ENCODE assay signal across 8 cellular contexts in the genomic region with DNA sequence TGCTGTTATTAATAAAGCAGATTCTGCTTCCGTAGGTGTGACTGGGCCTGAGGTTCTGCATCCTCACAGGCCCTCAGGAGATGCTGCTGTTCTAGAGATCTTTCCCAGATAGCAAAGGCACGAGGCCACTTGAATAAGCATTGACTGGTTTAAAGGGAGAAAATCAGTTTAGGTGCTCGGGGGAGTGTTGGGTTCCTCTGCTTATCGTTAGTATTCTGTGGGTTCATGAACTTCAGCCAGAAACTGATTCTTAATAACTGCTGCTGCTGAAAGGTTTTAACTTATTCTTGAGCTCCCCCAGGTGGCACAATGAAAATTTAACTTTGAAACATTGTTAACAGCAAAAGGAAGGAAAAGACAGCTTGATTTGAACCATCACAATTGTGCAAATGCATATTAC. TPM values are rescaled to one million over a fixed set of nuclear protein-coding genes. Genes with fewer than 3 reads are reported as not detected.
A peak's percentile ranks its signal among the peaks of the same experiment; 100 is the strongest.
DNase-seq lines count a peak whose midpoint lies in the region; ATAC-seq and TF ChIP-seq lines count a peak whose summit lies in the region.

No MANE protein-coding gene starts in this region.

- no peak for TF ChIP-seq EP300 in stomach (IDR thresholded peaks at IDR 0.05)

- peaks cover 99% of the 10 kb centered on the region for H3K36me3 ChIP-seq in RWPE2 (ENCODE audit: low read depth)
- peaks cover 16 to 76% (median 62%) of the 10 kb centered on the region in 4 donors for H3K36me3 ChIP-seq in stomach

- H3K27ac ChIP-seq in RWPE2 (ENCODE audit: poor library complexity, severe bottlenecking) (no peak overlapping the region), foreskin keratinocyte (no peak overlapping the region), stomach (no peak overlapping the region), substantia nigra (ENCODE audit: low read depth, low read length, poor library complexity, severe bottlenecking) (no peak overlapping the region)

- H3K27me3 Mint-ChIP-seq in activated T-helper 1 cell treated with anti-CD3 and anti-CD28 coated beads, Interleukin-12 subunit alpha, Interleukin-12 subunit beta, Interleukin-2, Interleukin-4 antibody, amounts not matched to agents 30 ng/mL and 10 ng/mL and 1 ng/mL, durations not matched to agents 14 hours and 24 hours and 36 hours (ENCODE audit: insufficient read depth), result no peaks in the 10 kb centered on the region

- H3K4me3 Mint-ChIP-seq in activated T-helper 1 cell treated with anti-CD3 and anti-CD28 coated beads, Interleukin-12 subunit alpha, Interleukin-12 subunit beta, Interleukin-2, Interleukin-4 antibody, amounts not matched to agents 30 ng/mL and 10 ng/mL and 1 ng/mL, durations not matched to agents 14 hours and 24 hours and 36 hours, result no peak overlapping the region

- peaks cover 39% of the 10 kb centered on the region for H3K4me1 Mint-ChIP-seq in activated T-helper 1 cell treated with anti-CD3 and anti-CD28 coated beads, Interleukin-12 subunit alpha, Interleukin-12 subunit beta, Interleukin-2, Interleukin-4 antibody, amounts not matched to agents 30 ng/mL and 10 ng/mL and 1 ng/mL, durations not matched to agents 14 hours and 24 hours and 36 hours (ENCODE audit: low read depth)

- intact Hi-C loops in activated T-helper 1 cell treated with anti-CD3 and anti-CD28 coated beads, Interleukin-12 subunit alpha, Interleukin-12 subunit beta, Interleukin-2, Interleukin-4 antibody, amounts not matched to agents 30 ng/mL and 10 ng/mL and 1 ng/mL, durations not matched to agents 14 hours and 24 hours and 36 hours (cut with micrococcal nuclease), result no loop called here
- intact Hi-C loops in stomach (cut with DNase I; ENCODE audit: low total_unique reads), result no loop called here

- H3K4me1 ChIP-seq in RWPE2 (ENCODE audit: insufficient read depth, poor library complexity, severe bottlenecking) (no peaks in the 10 kb centered on the region), foreskin keratinocyte (no peaks in the 10 kb centered on the region), stomach (peaks cover 0 to 17% (median 0%) of the 10 kb centered on the region in 4 donors)

- H3K9me3 ChIP-seq in RWPE2 (ENCODE audit: severe bottlenecking) (no peaks in the 10 kb centered on the region), stomach (no peaks in the 10 kb centered on the region)

- 24 to 35% (median 32%) methylated on average over 4 of the region's 4 CpGs for WGBS in stomach, 5 donors

- DNase-seq in AML-193 (lab: John Stamatoyannopoulos, UW) (peak; percentile 31 to 42), RWPE2 (ENCODE audit: low spot score) (no peak), foreskin keratinocyte (no peak), stomach (no peak), substantia nigra (lab: John Stamatoyannopoulos, UW) (no peak)
- DNase-seq in activated T-helper 1 cell treated with anti-CD3 and anti-CD28 coated beads, Interleukin-12 subunit alpha, Interleukin-12 subunit beta, Interleukin-2, Interleukin-4 antibody, amounts not matched to agents 30 ng/mL and 10 ng/mL and 1 ng/mL, durations not matched to agents 14 hours and 24 hours and 36 hours (ENCODE audit: low spot score), result no peak

- TF ChIP-seq CTCF in GM12873 (IDR thresholded peaks at IDR 0.05; ENCODE audit: insufficient read depth, low read depth, low read length, missing control alignments), result peak; percentile 27
- peak; percentile 58 for TF ChIP-seq CTCF in RWPE2 (IDR thresholded peaks at IDR 0.05; ENCODE audit: poor library complexity, severe bottlenecking)
- TF ChIP-seq CTCF in foreskin keratinocyte (conservative IDR thresholded peaks at IDR 0.05), result peak; percentile 53
- no peak for TF ChIP-seq CTCF in stomach (IDR thresholded peaks at IDR 0.05)

- peaks cover 43% of the 10 kb centered on the region for H3K36me3 Mint-ChIP-seq in activated T-helper 1 cell treated with anti-CD3 and anti-CD28 coated beads, Interleukin-12 subunit alpha, Interleukin-12 subunit beta, Interleukin-2, Interleukin-4 antibody, amounts not matched to agents 30 ng/mL and 10 ng/mL and 1 ng/mL, durations not matched to agents 14 hours and 24 hours and 36 hours (ENCODE audit: low read depth)

- H3K27me3 ChIP-seq in RWPE2 (ENCODE audit: insufficient read depth, poor library complexity, severe bottlenecking) (no peaks in the 10 kb centered on the region), foreskin keratinocyte (no peaks in the 10 kb centered on the region), stomach (no peaks in the 10 kb centered on the region)

- H3K27ac Mint-ChIP-seq in activated T-helper 1 cell treated with anti-CD3 and anti-CD28 coated beads, Interleukin-12 subunit alpha, Interleukin-12 subunit beta, Interleukin-2, Interleukin-4 antibody, amounts not matched to agents 30 ng/mL and 10 ng/mL and 1 ng/mL, durations not matched to agents 14 hours and 24 hours and 36 hours, result no peak overlapping the region

- no peak for TF ChIP-seq POLR2A in stomach (IDR thresholded peaks at IDR 0.05)

- ATAC-seq in RWPE2 (ENCODE audit: low read depth) (0 out of 3 replicates have a peak, but pooled peaks have one; percentile 28), foreskin keratinocyte (no peak), GM18517 (IDR thresholded peaks at IDR 0.05; ENCODE audit: unreplicated experiment) (no peak)

- H3K4me3 ChIP-seq in RWPE2 (ENCODE audit: severe bottlenecking) (no peak overlapping the region), stomach (no peak overlapping the region)

- no peaks in the 10 kb centered on the region for H3K9me3 Mint-ChIP-seq in activated T-helper 1 cell treated with anti-CD3 and anti-CD28 coated beads, Interleukin-12 subunit alpha, Interleukin-12 subunit beta, Interleukin-2, Interleukin-4 antibody, amounts not matched to agents 30 ng/mL and 10 ng/mL and 1 ng/mL, durations not matched to agents 14 hours and 24 hours and 36 hours

RNA-seq across cellular contexts. Expression of a gene that starts 56.9 kb away (rescaled TPM):
- 815 and 842 TPM in 2 replicates for total RNA-seq in foreskin keratinocyte
- 168 and 201 TPM in 2 replicates for polyA plus RNA-seq in foreskin keratinocyte
- 1.9 TPM in 2 replicates for total RNA-seq in activated T-helper 1 cell treated with anti-CD3 and anti-CD28 coated beads, Interleukin-12 subunit alpha, Interleukin-12 subunit beta, Interleukin-2, Interleukin-4 antibody, amounts not matched to agents 30 ng/mL and 10 ng/mL and 1 ng/mL, durations not matched to agents 14 hours and 24 hours and 36 hours
- 100 to 1,000 TPM in 3 of 5 donors, 10 to 100 TPM in 2; 20.4 to 391 (median 212) TPM for total RNA-seq in stomach
- polyA plus RNA-seq in stomach, result 10 to 100 TPM; 10.7 to 19.5 (median 18.4) TPM

Comparison
In these comparisons a context has a peak if more than half of its experiments do, and no peak if none do; other contexts are left out.
1. DNase-seq: peak in AML-193 (2 of 2); none in RWPE2 (single experiment), foreskin keratinocyte (0 of 2), activated T-helper 1 cell treated with anti-CD3 and anti-CD28 coated beads, Interleukin-12 subunit alpha, Interleukin-12 subunit beta, Interleukin-2, Interleukin-4 antibody, amounts not matched to agents 30 ng/mL and 10 ng/mL and 1 ng/mL, durations not matched to agents 14 hours and 24 hours and 36 hours (single experiment), stomach (single experiment) and substantia nigra (0 of 49).
2. CTCF ChIP-seq: peak in GM12873 (single experiment), RWPE2 (single experiment) and foreskin keratinocyte (single experiment); none in stomach (0 of 7).